ENCODE assay signal across 8 cellular contexts in genomic region chr1:18951818-18952391, GRCh38. TPM values are rescaled to one million over a fixed set of nuclear protein-coding genes. Genes with fewer than 3 reads are reported as not detected.
DNase-seq lines count a peak whose midpoint lies in the region; ATAC-seq, FAIRE-seq and TF ChIP-seq lines count a peak whose summit lies in the region.

No MANE protein-coding gene starts in this region.

- no peak for TF ChIP-seq CTCF in colonic mucosa (IDR thresholded peaks at IDR 0.05)
- TF ChIP-seq CTCF in smooth muscle cell (IDR thresholded peaks at IDR 0.05; ENCODE audit: borderline replicate concordance, insufficient read depth, poor library complexity, severe bottlenecking), result no peak
- TF ChIP-seq CTCF in endodermal cell (conservative IDR thresholded peaks at IDR 0.05), result no peak

- H3K9me3 Mint-ChIP-seq in endodermal cell, result no peaks in the 10 kb centered on the region

- peak; percentile 98 for FAIRE-seq in GM12891 (lab: Jason Lieb, UNC)

- H3K4me3 ChIP-seq in colonic mucosa (no peak overlapping the region), smooth muscle cell (no peak overlapping the region), endodermal cell (ENCODE audit: low read length) (no peak overlapping the region)

- peak overlapping the region; percentile 35 to 44 for H3K9ac ChIP-seq in colonic mucosa (ENCODE audit: low read depth in 2 of 2, low read length in 2 of 2)
- H3K9ac ChIP-seq in smooth muscle cell (ENCODE audit: low read depth), result peak overlapping the region; percentile 89
- no peak overlapping the region for H3K9ac ChIP-seq in endodermal cell (ENCODE audit: extremely low read depth, low read length, poor library complexity, severe bottlenecking)

- H3K36me3 ChIP-seq in colonic mucosa (no peaks in the 10 kb centered on the region), smooth muscle cell (ENCODE audit: low read depth) (no peaks in the 10 kb centered on the region), endodermal cell (ENCODE audit: control insufficient read depth, insufficient read depth, low read length) (no peaks in the 10 kb centered on the region)

- H3K27ac ChIP-seq in colonic mucosa, result peak overlapping the region; percentile 75
- peak overlapping the region; percentile 97 for H3K27ac ChIP-seq in smooth muscle cell (ENCODE audit: low read depth)
- H3K27ac ChIP-seq in endodermal cell (ENCODE audit: low read depth, low read length), result no peak overlapping the region

- H3K27me3 ChIP-seq in colonic mucosa, result no peaks in the 10 kb centered on the region
- no peaks in the 10 kb centered on the region for H3K27me3 ChIP-seq in smooth muscle cell (ENCODE audit: low read depth)
- H3K27me3 ChIP-seq in endodermal cell (ENCODE audit: control insufficient read depth, insufficient read depth, low read length, poor library complexity, severe bottlenecking), result peaks cover 8% of the 10 kb centered on the region

- H3K79me2 ChIP-seq in smooth muscle cell (ENCODE audit: low read depth), result peaks cover 91% of the 10 kb centered on the region

- peak; percentile 22 for ATAC-seq in HG03039 (IDR thresholded peaks at IDR 0.05; ENCODE audit: unreplicated experiment)

- peaks cover 44% of the 10 kb centered on the region for H3F3A ChIP-seq in smooth muscle cell (ENCODE audit: low read depth)

- no peak overlapping the region for H3K4me3 Mint-ChIP-seq in endodermal cell

- no peaks in the 10 kb centered on the region for H3K36me3 Mint-ChIP-seq in endodermal cell (ENCODE audit: low read depth)

- H4K20me1 ChIP-seq in smooth muscle cell (ENCODE audit: low read depth), result peaks cover 44% of the 10 kb centered on the region

- H3K27ac Mint-ChIP-seq in endodermal cell, result no peak overlapping the region

- peaks cover 19% of the 10 kb centered on the region for H3K27me3 Mint-ChIP-seq in endodermal cell (ENCODE audit: insufficient read depth)

- peak; percentile 56 for TF ChIP-seq POLR2A in GM12891 (IDR thresholded peaks at IDR 0.05; ENCODE audit: low read depth, low read length)

- peaks cover 14% of the 10 kb centered on the region for H3K4me1 ChIP-seq in colonic mucosa
- peaks cover 29% of the 10 kb centered on the region for H3K4me1 ChIP-seq in smooth muscle cell (ENCODE audit: low read depth)
- H3K4me1 ChIP-seq in endodermal cell (ENCODE audit: control insufficient read depth, insufficient read depth, low read length), result peaks cover 28% of the 10 kb centered on the region

- WGBS in smooth muscle cell (ENCODE audit: low lambda C conversion rate), result 40% methylated on average over 8 of the region's 8 CpGs
- WGBS in endodermal cell (ENCODE audit: insufficient coverage in 1 of 2, insufficient read length in 1 of 2), 2 experiments, result 86 to 93% methylated on average over 6 to 8 of the region's 8 CpGs

- peaks cover 32% of the 10 kb centered on the region for H3K4me1 Mint-ChIP-seq in endodermal cell

- intact Hi-C loops in colonic mucosa (cut with DNase I), result no loop called here

- H3K9me3 ChIP-seq in colonic mucosa (no peaks in the 10 kb centered on the region), smooth muscle cell (replicated peaks; ENCODE audit: low read depth) (no peaks in the 10 kb centered on the region), endodermal cell (ENCODE audit: control insufficient read depth, low read length) (no peaks in the 10 kb centered on the region)

- H2AFZ ChIP-seq in smooth muscle cell (ENCODE audit: low read depth), result no peak overlapping the region

- H3K4me2 ChIP-seq in smooth muscle cell, result peak overlapping the region; percentile 85

- DNase-seq in GM12891 (ENCODE audit: insufficient read length, low spot score) (peak; percentile 68), colonic mucosa (no peak), smooth muscle cell (lab: John Stamatoyannopoulos, UW; ENCODE audit: unreplicated experiment) (no peak), NCI-H1694 treated with DMSO at 0.1 percent for 48 hours (lab: John Stamatoyannopoulos, UW) (no peak), iPS-NIHi7 (ENCODE audit: extremely low spot score) (no peak), endodermal cell (no peak)
- peak; percentile 76 for DNase-seq in activated CD4-positive, CD25-positive, alpha-beta regulatory T cell treated with anti-CD3 and anti-CD28 coated beads, Interleukin-2, amount 50 U/mL, for 72 hours

TF ChIP-seq in GM12891, 5 proteins besides CTCF, POLR2A, EP300 and RAD21:
- TF ChIP-seq TAF1 (IDR thresholded peaks at IDR 0.05; ENCODE audit: low read depth, low read length), result 0 out of 2 replicates have a peak, but pooled peaks have one; percentile 27
- peak; percentile 55; the same call in 1 of the 2 replicates for TF ChIP-seq POU2F2 (IDR thresholded peaks at IDR 0.05; ENCODE audit: low read depth, low read length)
- peak; percentile 66 for TF ChIP-seq POLR2AphosphoS5 (IDR thresholded peaks at IDR 0.05; ENCODE audit: low read depth, low read length)
- TF ChIP-seq PAX5 (IDR thresholded peaks at IDR 0.05; ENCODE audit: insufficient read depth, low read length, severe bottlenecking), result no peak
- TF ChIP-seq SPI1 (IDR thresholded peaks at IDR 0.05; ENCODE audit: low read depth, low read length), result no peak
TF ChIP-seq in GM12891: peak in this region for 3.

RNA-seq across cellular contexts. Expression of gene IFFO2, which starts 4.6 kb away (rescaled TPM):
- 8.1 TPM for polyA plus RNA-seq in GM12891 (2012; ENCODE audit: low read depth, missing spikeins)
- total RNA-seq in colonic mucosa (10 to 100 TPM in 1 of 2 donors, 1 to 10 TPM in 1; 5.6 to 14.0 TPM), smooth muscle cell (19.1 and 28.0 TPM in 2 replicates), endodermal cell (1 to 10 TPM; 4.6 to 6.4 TPM)
- 3.7 and 5.7 TPM in 2 replicates for polyA plus RNA-seq in smooth muscle cell
- polyA plus RNA-seq in endodermal cell (2013, experiment 1 of 2), result 7.7 TPM
- polyA plus RNA-seq in endodermal cell (2013, experiment 2 of 2), result 6.8 TPM

RNA-seq across cellular contexts. Expression of gene ALDH4A1, which starts 49.5 kb away (rescaled TPM):
- 8.5 TPM for polyA plus RNA-seq in GM12891 (2012; ENCODE audit: low read depth, missing spikeins)
- total RNA-seq in colonic mucosa, result 10 to 100 TPM in 1 of 2 donors, 1 to 10 TPM in 1; 7.9 to 13.0 TPM
- 4.6 and 4.8 TPM in 2 replicates for total RNA-seq in smooth muscle cell
- polyA plus RNA-seq in smooth muscle cell, result 6.3 and 7.2 TPM in 2 replicates
- 10 to 100 TPM in 1 of 2 donors, 1 to 10 TPM in 1; 7.6 to 18.7 TPM for total RNA-seq in endodermal cell
- 13.0 TPM for polyA plus RNA-seq in endodermal cell (2013, experiment 1 of 2)
- 13.1 TPM for polyA plus RNA-seq in endodermal cell (2013, experiment 2 of 2)

Comparison
In these comparisons a context has a peak if more than half of its experiments do, and no peak if none do; other contexts are left out.
1. DNase-seq: peak in GM12891 (single experiment) and activated CD4-positive, CD25-positive, alpha-beta regulatory T cell treated with anti-CD3 and anti-CD28 coated beads, Interleukin-2, amount 50 U/mL, for 72 hours (single experiment); none in colonic mucosa (single experiment), smooth muscle cell (single experiment), NCI-H1694 treated with DMSO at 0.1 percent for 48 hours (single experiment), iPS-NIHi7 (single experiment) and endodermal cell (single experiment).